31 cellular contexts compared by ENCODE assay signal in the genomic region with DNA sequence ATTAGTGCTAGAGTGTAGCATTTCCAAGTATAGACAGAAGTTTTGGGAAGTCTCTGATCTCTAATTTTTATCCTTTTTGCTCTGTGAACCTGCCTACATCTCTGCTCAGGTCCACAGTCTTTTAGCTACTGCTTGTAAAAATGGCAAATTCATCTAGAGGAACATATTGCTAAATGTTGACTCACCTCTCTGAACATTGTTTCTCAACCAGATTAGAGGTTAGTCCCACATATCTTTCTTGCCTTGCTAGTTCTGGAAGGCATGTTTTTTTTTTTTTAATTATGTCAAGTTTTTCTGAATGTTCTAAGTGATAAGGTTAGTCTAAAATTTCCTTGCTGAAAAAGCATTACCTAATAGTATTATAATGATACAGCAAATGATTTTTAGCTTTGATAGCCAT.
DNase-seq lines count a peak whose midpoint lies in the region; ATAC-seq and TF ChIP-seq lines count a peak whose summit lies in the region.
"Had no signal": no experiment of that assay in that cellular context is flagged by ENCODE, and none has a peak within 500 bp of the region (broad histone marks: within the 10 kb centered on the region; RNA-seq: fewer than 3 reads in every experiment).

No MANE protein-coding gene starts in this region.

- H3K27me3 ChIP-seq in foreskin keratinocyte (no peaks in the 10 kb centered on the region), psoas muscle (ENCODE audit: insufficient read depth in 3 of 3, low read length in 2 of 3) (peaks cover 0 to 3% (median 0%) of the 10 kb centered on the region in 3 donors)
- H3K27me3 ChIP-seq: BE2C, body of pancreas, left lung, ovary, suprapubic skin, upper lobe of right lung had no signal

- TF ChIP-seq CTCF in AG10803 (conservative IDR thresholded peaks at IDR 0.05; ENCODE audit: low read length) (no peak), astrocyte of the spinal cord (IDR thresholded peaks at IDR 0.05; ENCODE audit: low read depth, low read length) (no peak), foreskin keratinocyte (conservative IDR thresholded peaks at IDR 0.05) (no peak), psoas muscle (IDR thresholded peaks at IDR 0.05) (no peak)

- intact Hi-C loops in psoas muscle (cut with DNase I), result no loop called here

- no peaks in the 10 kb centered on the region for H3K9me3 ChIP-seq in psoas muscle
- H3K9me3 ChIP-seq: BE2C, body of pancreas, ovary, SK-N-SH, suprapubic skin had no signal

- H3K27ac ChIP-seq in foreskin keratinocyte (no peak overlapping the region), psoas muscle (no peak overlapping the region)
- H3K27ac ChIP-seq: body of pancreas, left lung, ovary, PC-9, suprapubic skin, upper lobe of right lung had no signal

- H3K4me3 ChIP-seq in AG10803 (ENCODE audit: low read length) (no peak overlapping the region), astrocyte of the spinal cord (ENCODE audit: low read depth, low read length) (no peak overlapping the region), psoas muscle (no peak overlapping the region)
- H3K4me3 ChIP-seq: body of pancreas, left lung, ovary, PC-9, suprapubic skin, upper lobe of right lung had no signal

- in situ Hi-C loops in astrocyte of the spinal cord (cut with HindIII; ENCODE audit: low sequenced_read_pairs), result no loop called here

- H3K36me3 ChIP-seq in psoas muscle (ENCODE audit: insufficient read depth in 1 of 2, low read depth in 1 of 2), result no peaks in the 10 kb centered on the region
- H3K36me3 ChIP-seq: BE2C, left lung, ovary, suprapubic skin, upper lobe of right lung had no signal

- peak; percentile 3 for DNase-seq in AG10803 (ENCODE audit: low read depth)
- DNase-seq in HuH-7 (ENCODE audit: low spot score), result peak; percentile 2
- DNase-seq in astrocyte of the spinal cord (ENCODE audit: low read depth, low spot score), result peak; percentile 17
- DNase-seq in foreskin keratinocyte, result peak; percentile 2 to 46
- DNase-seq in psoas muscle, result no peak
- no peak for DNase-seq in NCI-H2029 (lab: John Stamatoyannopoulos, UW)
- DNase-seq in effector CD8-positive, alpha-beta T cell (lab: John Stamatoyannopoulos, UW), result no peak
- DNase-seq: activated CD4-positive, alpha-beta T cell treated with anti-CD3 and anti-CD28 coated beads, Interleukin-2, amount 50 U/mL, for 4 hours; activated CD4-positive, CD25-positive, alpha-beta regulatory T cell; activated CD8-positive, alpha-beta memory T cell treated with anti-CD3 and anti-CD28 coated beads, Interleukin-2, amount 10 ng/mL, durations not matched to agents 7 days and 5 days; activated T-cell treated with anti-CD3 and anti-CD28 coated beads, Interleukin-2, amount 50 U/mL, for 4 hours; BE2C; body of pancreas; CD8-positive, alpha-beta memory T cell; DMS 273 treated with DMSO at 0.1 percent for 48 hours; left lung; mesenchymal stem cell; NCI-H2081 treated with DMSO at 0.1 percent for 48 hours; NCI-H2227 treated with DMSO at 0.1 percent for 48 hours; NCI-H526 treated with DMSO at 0.1 percent for 48 hours; nephron progenitor cell; NK-92 treated with Interleukin-12 subunit alpha and Interleukin-12 subunit beta, amount 100 ng/mL, for 24 hours; ovary; PC-9; SK-N-SH; small intestine; stimulated activated naive CD4-positive, alpha-beta T cell treated with Interleukin-2 at 50 U/mL for 16 hours; upper lobe of right lung had no signal

- H3K4me1 ChIP-seq in foreskin keratinocyte (no peaks in the 10 kb centered on the region), psoas muscle (no peaks in the 10 kb centered on the region)
- H3K4me1 ChIP-seq: BE2C, body of pancreas, left lung, suprapubic skin, upper lobe of right lung had no signal

- ATAC-seq in foreskin keratinocyte, result no peak
- ATAC-seq in psoas muscle, result no peak
- ATAC-seq in GM19035 (IDR thresholded peaks at IDR 0.05; ENCODE audit: unreplicated experiment), result no peak
- ATAC-seq: activated CD8-positive, alpha-beta memory T cell treated with anti-CD3 and anti-CD28 coated beads, Interleukin-2, amount 10 ng/mL, durations not matched to agents 7 days and 5 days; activated T-cell treated with anti-CD3 and anti-CD28 coated beads, Interleukin-2, amount 50 U/mL, for 4 hours; body of pancreas; HCT116; left lung; upper lobe of right lung had no signal

Comparison
In these comparisons a context has a peak if more than half of its experiments do, and no peak if none do; other contexts are left out.
1. DNase-seq: peak in AG10803 (single experiment), HuH-7 (single experiment), astrocyte of the spinal cord (single experiment) and foreskin keratinocyte (2 of 2); none in psoas muscle (0 of 2), NCI-H2029 (single experiment) and effector CD8-positive, alpha-beta T cell (single experiment).